ENCODE assay signal across 31 cellular contexts in the genomic region with DNA sequence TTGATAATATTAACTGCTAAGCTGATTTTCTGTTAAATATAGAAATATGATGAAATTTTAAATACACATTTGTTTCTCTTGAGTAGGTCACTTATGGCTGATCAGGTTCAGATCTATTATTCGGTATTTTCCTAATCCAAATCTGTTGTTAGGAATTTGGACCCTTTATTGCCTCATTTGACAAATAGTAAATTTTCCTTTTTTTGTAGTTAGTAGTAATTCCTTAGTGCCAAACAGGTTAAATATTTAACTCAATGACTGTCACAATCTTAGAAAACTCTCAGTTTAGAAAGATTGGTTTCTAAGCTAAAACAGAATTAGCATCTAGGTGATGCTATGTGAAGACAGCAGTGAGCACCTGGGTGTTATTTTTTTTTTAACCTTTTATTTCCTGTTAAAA.
"Had no signal": no experiment of that assay in that cellular context is flagged by ENCODE, and none has a peak within 500 bp of the region (broad histone marks: within the 10 kb centered on the region; RNA-seq: fewer than 3 reads in every experiment).

No MANE protein-coding gene starts in this region.

- H3K36me3 ChIP-seq: adrenal gland, ascending aorta, brain microvascular endothelial cell, breast epithelium, cardiac muscle cell had no signal

- H3K27me3 ChIP-seq: adrenal gland, ascending aorta, body of pancreas, brain microvascular endothelial cell, breast epithelium, cardiac muscle cell had no signal

- H3K9me3 ChIP-seq: adrenal gland, ascending aorta, body of pancreas, breast epithelium had no signal

- H3K4me3 ChIP-seq: adrenal gland, ascending aorta, body of pancreas, breast epithelium, cardiac muscle cell had no signal

- ATAC-seq: activated naive CD4-positive, alpha-beta T cell treated with anti-CD3 and anti-CD28 coated beads, Interleukin-2, amount 50 U/mL, for 72 hours; activated naive CD8-positive, alpha-beta T cell treated with anti-CD3 and anti-CD28 coated beads, Interleukin-2, amount 50 U/mL, for 24 hours; activated T-cell treated with anti-CD3 and anti-CD28 coated beads, Interleukin-2, amount 50 U/mL, for 4 hours; activated T-cell treated with anti-CD3 and anti-CD28 coated beads, Interleukin-2, amount 50 U/mL, for 72 hours; activated T-helper 17 cell treated with anti-CD3 and anti-CD28 coated beads, Interleukin-2, amount 50 U/mL, for 72 hours; body of pancreas had no signal

- H3K27ac ChIP-seq: adrenal gland, ascending aorta, body of pancreas, brain microvascular endothelial cell, breast epithelium, cardiac muscle cell had no signal

- H3K4me1 ChIP-seq: adrenal gland, ascending aorta, body of pancreas, breast epithelium had no signal

- DNase-seq: activated effector memory CD4-positive, alpha-beta T cell treated with anti-CD3 and anti-CD28 coated beads, Interleukin-2, amount 50 U/mL, for 16 hours; activated effector memory CD4-positive, alpha-beta T cell treated with Interleukin-2 at 50 U/mL for 16 hours; activated gamma-delta T cell; activated gamma-delta T cell treated with Interleukin-2 at 50 U/mL for 16 hours; activated naive CD4-positive, alpha-beta T cell; activated naive CD4-positive, alpha-beta T cell treated with anti-CD3 and anti-CD28 coated beads for 36 hours; activated naive CD4-positive, alpha-beta T cell treated with anti-CD3 and anti-CD28 coated beads, Interleukin-2, amount 10 ng/mL, durations not matched to agents 7 days and 5 days; activated naive CD4-positive, alpha-beta T cell treated with anti-CD3 and anti-CD28 coated beads, Interleukin-2, amount 50 U/mL, for 16 hours; activated naive CD4-positive, alpha-beta T cell treated with Interleukin-2 at 50 U/mL for 16 hours; activated naive CD8-positive, alpha-beta T cell treated with anti-CD3 and anti-CD28 coated beads for 36 hours; activated naive CD8-positive, alpha-beta T cell treated with anti-CD3 and anti-CD28 coated beads, Interleukin-2, amount 10 ng/mL, durations not matched to agents 7 days and 5 days; activated naive CD8-positive, alpha-beta T cell treated with anti-CD3 and anti-CD28 coated beads, Interleukin-2, amount 50 U/mL, for 24 hours; activated T-cell treated with anti-CD3 and anti-CD28 coated beads, Interleukin-2, amount 50 U/mL, for 24 hours; activated T-cell treated with anti-CD3 and anti-CD28 coated beads, Interleukin-2, amount 50 U/mL, for 4 hours; activated T-cell treated with anti-CD3 and anti-CD28 coated beads, Interleukin-2, amount 50 U/mL, for 48 hours; activated T-cell treated with anti-CD3 and anti-CD28 coated beads, Interleukin-2, amount 50 U/mL, for 72 hours; adrenal gland; amniotic stem cell; amygdala; anterior cingulate cortex; aorta; body of pancreas; brain microvascular endothelial cell; caudate nucleus; central memory CD4-positive, alpha-beta T cell; cerebellar nuclear complex had no signal
